14 cellular contexts compared by ENCODE assay signal in the genomic region with DNA sequence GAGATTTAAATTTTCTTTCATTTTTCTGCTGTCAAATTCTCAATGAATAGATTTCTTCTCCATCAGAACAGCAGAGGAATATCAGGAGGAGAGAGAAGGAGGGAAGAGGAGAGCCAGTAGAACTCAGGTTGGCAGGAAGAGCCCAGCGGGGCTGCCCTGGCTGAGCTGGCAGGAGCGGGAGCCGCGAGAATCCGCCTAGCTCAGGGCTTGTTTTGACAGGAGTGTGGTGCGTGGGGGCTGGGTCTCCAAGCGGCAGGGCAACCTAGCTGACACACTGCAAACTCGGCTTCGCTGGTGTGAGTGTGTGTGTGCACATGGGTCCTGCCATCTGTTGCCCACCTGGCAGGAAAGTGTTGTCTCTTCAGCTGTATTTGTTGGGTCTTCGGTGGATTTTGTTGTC. TPM values are rescaled to one million over a fixed set of nuclear protein-coding genes. Genes with fewer than 3 reads are reported as not detected.
A peak's percentile ranks its signal among the peaks of the same experiment; 100 is the strongest.
DNase-seq lines count a peak whose midpoint lies in the region; ATAC-seq and TF ChIP-seq lines count a peak whose summit lies in the region.
"Had no signal": no experiment of that assay in that cellular context is flagged by ENCODE, and none has a peak within 500 bp of the region (broad histone marks: within the 10 kb centered on the region; RNA-seq: fewer than 3 reads in every experiment).

No MANE protein-coding gene starts in this region.

- peak overlapping the region; percentile 74 for H3K27ac Mint-ChIP-seq in osteocyte (ENCODE audit: unreplicated experiment)
- H3K27ac Mint-ChIP-seq: activated B cell treated with CpG ODN at 0.5 μM for 24 hours; CD4-positive, CD25-positive, alpha-beta regulatory T cell had no signal

- H3K4me3 Mint-ChIP-seq in osteocyte (ENCODE audit: unreplicated experiment): no peak overlapping the region
- H3K4me3 Mint-ChIP-seq: activated B cell treated with CpG ODN at 0.5 μM for 24 hours; CD4-positive, CD25-positive, alpha-beta regulatory T cell; naive thymus-derived CD4-positive, alpha-beta T cell had no signal

- no peaks in the 10 kb centered on the region for H3K36me3 Mint-ChIP-seq in osteocyte (ENCODE audit: unreplicated experiment)

- ATAC-seq in GM18909 (IDR thresholded peaks at IDR 0.05; ENCODE audit: poor library complexity, unreplicated experiment) (no peak), GM18519 (IDR thresholded peaks at IDR 0.05; ENCODE audit: low FRiP score, unreplicated experiment) (no peak)
- ATAC-seq: gastrocnemius medialis; naive thymus-derived CD4-positive, alpha-beta T cell had no signal

- peaks cover 22% of the 10 kb centered on the region for H3K4me1 Mint-ChIP-seq in osteocyte (ENCODE audit: unreplicated experiment)
- H3K4me1 Mint-ChIP-seq: activated B cell treated with CpG ODN at 0.5 μM for 24 hours had no signal

- no peak for TF ChIP-seq CTCF in osteocyte (IDR thresholded peaks at IDR 0.05)

- DNase-seq in HPDE6-E6E7 (ENCODE audit: extremely low spot score) (peak; percentile 86), NCI-H524 (lab: John Stamatoyannopoulos, UW) (peak; percentile 92 to 97), cerebellar cortex (ENCODE audit: low spot score) (peak; percentile 89), osteocyte (ENCODE audit: extremely low spot score, unreplicated experiment) (no peak), NCI-H1436 (lab: John Stamatoyannopoulos, UW) (no peak)
- DNase-seq: activated B cell treated with CpG ODN at 0.5 μM for 24 hours; adrenal gland; CD4-positive, CD25-positive, alpha-beta regulatory T cell; gastrocnemius medialis; islet precursor cell; naive thymus-derived CD4-positive, alpha-beta T cell; NCI-H510A had no signal

- no peaks in the 10 kb centered on the region for H3K27me3 Mint-ChIP-seq in osteocyte (ENCODE audit: unreplicated experiment)

- no peaks in the 10 kb centered on the region for H3K9me3 Mint-ChIP-seq in osteocyte (ENCODE audit: unreplicated experiment)
- H3K9me3 Mint-ChIP-seq: activated B cell treated with CpG ODN at 0.5 μM for 24 hours had no signal

RNA-seq across cellular contexts. Expression of a gene that starts 27.9 kb away (rescaled TPM):
- 126 and 138 TPM in 2 replicates for total RNA-seq in osteocyte
- total RNA-seq: activated B cell treated with CpG ODN at 0.5 μM for 24 hours; naive thymus-derived CD4-positive, alpha-beta T cell had no signal

Comparison
In these comparisons a context has a peak if more than half of its experiments do, and no peak if none do; other contexts are left out.
1. DNase-seq: peak in HPDE6-E6E7 (single experiment), NCI-H524 (2 of 2) and cerebellar cortex (single experiment); none in osteocyte (single experiment) and NCI-H1436 (single experiment).